ENCODE assay signal across 27 cellular contexts in the genomic region with DNA sequence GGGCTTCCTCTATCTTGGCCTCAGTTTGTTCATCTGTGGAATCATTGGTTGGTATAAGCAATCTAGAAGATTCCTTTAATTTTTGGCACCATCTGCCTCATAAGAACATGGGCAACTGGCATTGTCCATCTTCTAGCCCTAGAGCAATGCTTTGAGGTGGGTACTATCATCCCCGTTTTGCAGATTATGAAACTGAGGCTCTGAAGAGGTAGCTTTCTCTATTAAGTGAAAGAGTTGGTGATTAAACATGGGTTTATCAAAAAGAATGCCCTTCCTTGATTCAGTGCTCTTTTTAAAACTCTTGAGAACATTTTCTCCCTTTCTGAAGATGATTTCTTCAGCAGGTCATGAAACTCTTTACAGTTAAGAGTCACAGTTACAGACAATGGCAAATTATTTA.
"Had no signal": no experiment of that assay in that cellular context is flagged by ENCODE, and none has a peak within 500 bp of the region (broad histone marks: within the 10 kb centered on the region; RNA-seq: fewer than 3 reads in every experiment).

No MANE protein-coding gene starts in this region.

- DNase-seq: stimulated activated CD4-positive, alpha-beta T cell treated with anti-CD3 and anti-CD28 coated beads, Interleukin-2, amount 100 ng/mL, for 48 hours; stimulated activated CD4-positive, alpha-beta T cell treated with anti-CD3 and anti-CD28 coated beads, Interleukin-4, amount 100 ng/mL, for 1 hour; stimulated activated CD4-positive, alpha-beta T cell treated with anti-CD3 and anti-CD28 coated beads, Interleukin-4, amount 100 ng/mL, for 24 hours; stimulated activated CD4-positive, alpha-beta T cell treated with anti-CD3 and anti-CD28 coated beads, Interleukin-4, amount 100 ng/mL, for 4 hours; stimulated activated CD8-positive, alpha-beta memory T cell treated with anti-CD3 and anti-CD28 coated beads, Interleukin-4, amount 100 ng/mL, for 48 hours; stimulated activated naive B cell treated with anti-CD40 and anti-IgM and Interleukin-4, amounts not matched to agents 10 μg/mL and 1 μg/mL and 100 μg/mL, for 72 hours; stimulated activated naive CD4-positive, alpha-beta T cell; stimulated activated naive CD4-positive, alpha-beta T cell treated with Interleukin-2 at 50 U/mL for 16 hours; stimulated activated naive CD8-positive, alpha-beta T cell treated with anti-CD3 and anti-CD28 coated beads, Interleukin-15, amount 100 ng/mL, for 72 hours; stimulated activated naive CD8-positive, alpha-beta T cell treated with anti-CD3 and anti-CD28 coated beads, Interleukin-15, Interleukin-2, amounts not matched to agents 100 U/mL and 50 U/mL, for 24 hours; stomach; substantia nigra; testis; thyroid gland; tibial artery; transverse colon; trophoblast cell; upper lobe of left lung; upper lobe of right lung; uterus had no signal

- H3K36me3 ChIP-seq: suprapubic skin, thyroid gland, transverse colon, upper lobe of left lung, upper lobe of right lung, uterus had no signal

- H3K27me3 ChIP-seq: stomach, suprapubic skin, testis, thyroid gland, tibial artery, tibial nerve, transverse colon, upper lobe of left lung, upper lobe of right lung, uterus, vagina had no signal

- H3K27ac ChIP-seq: stomach, suprapubic skin, testis, thoracic aorta, thyroid gland, tibial artery, tibial nerve, transverse colon, upper lobe of left lung, upper lobe of right lung, uterus, vagina had no signal

- H3K4me3 ChIP-seq: stomach, suprapubic skin, testis, thoracic aorta, thyroid gland, tibial artery, tibial nerve, transverse colon, upper lobe of left lung, upper lobe of right lung, uterus, vagina had no signal

- H3K9me3 ChIP-seq: stomach, suprapubic skin, testis, thoracic aorta, thyroid gland, tibial artery, tibial nerve, transverse colon, upper lobe of left lung, upper lobe of right lung, uterus, vagina had no signal

- FAIRE-seq: urothelium cell line had no signal

- ATAC-seq: stimulated activated effector memory CD8-positive, alpha-beta T cell treated with anti-CD3 and anti-CD28 coated beads, Interleukin-12 subunit alpha, Interleukin-12 subunit beta, amount 100 ng/mL, for 72 hours; stimulated activated memory B cell treated with anti-CD40 and anti-IgM and Interleukin-4, amounts not matched to agents 10 μg/mL and 1 μg/mL and 100 μg/mL, for 72 hours; stimulated activated naive B cell treated with anti-CD40 and anti-IgM and Interleukin-4, amounts not matched to agents 10 μg/mL and 1 μg/mL and 100 μg/mL, for 72 hours; stimulated activated naive CD8-positive, alpha-beta T cell treated with anti-CD3 and anti-CD28 coated beads, Interleukin-15, amount 100 ng/mL, for 72 hours; stimulated activated naive CD8-positive, alpha-beta T cell treated with anti-CD3 and anti-CD28 coated beads, Interleukin-15, Interleukin-2, amounts not matched to agents 100 U/mL and 50 U/mL, for 24 hours; upper lobe of right lung had no signal

- H3K4me1 ChIP-seq: testis, uterus had no signal
